Comparison of ENCODE assay signal across 7 cellular contexts in the genomic region with DNA sequence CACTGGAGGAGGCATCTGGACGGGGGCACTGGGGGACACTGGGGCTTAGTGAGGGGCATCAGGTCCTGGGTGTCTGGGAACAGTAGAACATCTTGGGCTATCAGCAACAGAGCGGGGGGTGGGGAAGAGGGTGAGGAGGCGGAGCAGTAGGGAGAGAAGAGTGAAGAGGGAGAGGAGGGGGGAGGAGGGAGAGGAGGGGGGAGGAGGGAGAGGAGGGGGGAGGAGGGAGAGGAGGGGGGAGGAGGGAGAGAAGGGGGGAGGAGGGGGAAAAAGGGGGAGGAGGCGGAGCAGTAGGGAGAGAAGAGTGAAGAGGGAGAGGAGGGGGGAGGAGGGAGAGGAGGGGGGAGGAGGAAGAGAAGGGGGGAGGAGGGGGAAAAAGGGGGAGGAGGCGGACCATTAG. TPM values are rescaled to one million over a fixed set of nuclear protein-coding genes. Genes with fewer than 3 reads are reported as not detected.
DNase-seq lines count a peak whose midpoint lies in the region; TF ChIP-seq lines count a peak whose summit lies in the region.
"Not testable (repeated sequence)": the region's sequence is repeated elsewhere in the genome, so short reads cannot be mapped to it uniquely, and the experiment has no call there.

No MANE protein-coding gene starts in this region.

- H3K27ac Mint-ChIP-seq in neural progenitor cell, result not testable (repeated sequence)

- H2AFZ ChIP-seq in neural progenitor cell (replicated peaks), result not testable (repeated sequence)

- not testable (repeated sequence) for H3K4me3 Mint-ChIP-seq in neural progenitor cell

- H3K36me3 Mint-ChIP-seq in neural progenitor cell, result not testable (repeated sequence)

- not testable (repeated sequence) for H3K27me3 ChIP-seq in adipocyte (replicated peaks; ENCODE audit: control insufficient read depth, insufficient read depth, low read length); neural progenitor cell

- not testable (repeated sequence) for H3K4me1 Mint-ChIP-seq in neural progenitor cell

- H3F3A ChIP-seq in neural progenitor cell (ENCODE audit: low read depth), result not testable (repeated sequence)

- not testable (repeated sequence) for H3K4me3 ChIP-seq in adipocyte (ENCODE audit: low read length); fibroblast of villous mesenchyme (ENCODE audit: low read depth, low read length); neural progenitor cell

- H3K79me2 ChIP-seq in neural progenitor cell (ENCODE audit: low read depth), result not testable (repeated sequence)

- peaks cover 22% of the 10 kb centered on the region for H3K36me3 ChIP-seq in adipocyte (ENCODE audit: control insufficient read depth, insufficient read depth, low read length, severe bottlenecking)
- not testable (repeated sequence) for H3K36me3 ChIP-seq in neural progenitor cell

- H3K27me3 Mint-ChIP-seq in neural progenitor cell (ENCODE audit: insufficient read depth, low read depth), result not testable (repeated sequence)

- TF ChIP-seq CTCF in fibroblast of villous mesenchyme (IDR thresholded peaks at IDR 0.05; ENCODE audit: insufficient read depth, low read depth, low read length); neural progenitor cell (IDR thresholded peaks at IDR 0.05): not testable (repeated sequence)

- H3K4me1 ChIP-seq in adipocyte (ENCODE audit: control insufficient read depth, insufficient read depth, low read length), result peaks cover 11% of the 10 kb centered on the region
- H3K4me1 ChIP-seq in neural progenitor cell, result not testable (repeated sequence)

- peak overlapping the region; percentile 49 for H3K27ac ChIP-seq in cingulate gyrus (ENCODE audit: low read depth, low read length)
- not testable (repeated sequence) for H3K27ac ChIP-seq in neural progenitor cell

- H3K4me2 ChIP-seq in neural progenitor cell, result not testable (repeated sequence)

- not testable (repeated sequence) for H3K9me3 Mint-ChIP-seq in neural progenitor cell

- DNase-seq in DMS53 (lab: John Stamatoyannopoulos, UW), result peak; percentile 34
- peak; percentile 78 for DNase-seq in NCI-H2029 (lab: John Stamatoyannopoulos, UW)
- DNase-seq in NCI-H774 (lab: John Stamatoyannopoulos, UW), result peak; percentile 55
- peak; percentile 38 for DNase-seq in adipocyte (ENCODE audit: low read depth)
- peak; percentile 73 for DNase-seq in fibroblast of villous mesenchyme (ENCODE audit: low read depth)
- DNase-seq in neural progenitor cell (ENCODE audit: low spot score), result peak; percentile 43

- H3K9me3 ChIP-seq in adipocyte (ENCODE audit: control insufficient read depth, low read length); neural progenitor cell (ENCODE audit: low read depth): not testable (repeated sequence)

- not testable (repeated sequence) for H4K20me1 ChIP-seq in neural progenitor cell (ENCODE audit: low read depth)

- not testable (repeated sequence) for H3K9ac ChIP-seq in adipocyte (ENCODE audit: low read length); neural progenitor cell

RNA-seq across cellular contexts. Expression of a gene that starts 13.2 kb away (rescaled TPM):
- total RNA-seq in fibroblast of villous mesenchyme, result 25.4 and 34.5 TPM in 2 replicates
- total RNA-seq in neural progenitor cell (ENCODE audit: low replicate concordance), result 6.0 and 22.7 TPM in 2 replicates

RNA-seq across cellular contexts. Expression of a gene that starts 58.2 kb away (rescaled TPM):
- 45.3 and 69.9 TPM in 2 replicates for total RNA-seq in fibroblast of villous mesenchyme
- total RNA-seq in neural progenitor cell (ENCODE audit: low replicate concordance), result 16.5 and 76.7 TPM in 2 replicates
